Comparison of ENCODE assay signal across 8 cellular contexts in the genomic region with DNA sequence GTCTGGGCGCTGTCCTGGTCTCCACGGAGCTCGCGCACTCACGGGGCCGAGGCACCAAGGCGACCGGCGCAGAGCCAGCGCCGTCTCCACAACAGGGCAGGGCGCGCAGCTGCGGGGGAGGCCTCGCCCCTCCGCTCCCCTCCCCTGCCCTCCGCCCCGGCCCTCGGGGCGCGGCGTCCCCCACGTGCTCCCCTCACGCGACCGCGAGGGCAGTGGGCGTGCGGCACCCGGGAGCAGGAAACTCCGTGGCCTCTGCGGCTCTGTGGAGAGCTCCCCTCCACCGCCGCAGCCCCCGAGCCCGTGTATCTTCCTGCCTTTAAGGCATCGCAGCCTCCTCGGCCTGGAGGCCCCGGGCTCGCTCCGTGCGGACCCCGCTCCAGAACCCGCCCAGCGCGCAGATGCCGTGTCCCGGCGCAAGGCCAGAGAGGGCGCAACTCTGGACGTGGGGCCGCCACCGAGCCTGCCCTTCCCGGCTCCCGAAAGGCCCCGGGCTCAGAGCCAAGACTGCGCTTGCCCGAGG. TPM values are rescaled to one million over a fixed set of nuclear protein-coding genes. Genes with fewer than 3 reads are reported as not detected.
A peak's percentile ranks its signal among the peaks of the same experiment; 100 is the strongest.
DNase-seq lines count a peak whose midpoint lies in the region; ATAC-seq and TF ChIP-seq lines count a peak whose summit lies in the region.

No MANE protein-coding gene starts in this region.

- CTCF ChIA-PET in AG04450 (lab: Charles Lee) = interaction anchor here (1.0 to 2.3 kb wide), 2 partner anchors 13 to 211 kb away, joined by 3 to 8 read pairs; partner anchors contain the start of gene RNF224

- H3K36me3 Mint-ChIP-seq in naive B cell = peaks cover 0 to 6% of the 10 kb centered on the region in 2 donors

- H3K36me3 ChIP-seq in esophagus muscularis mucosa = peaks cover 13 to 25% (median 19%) of the 10 kb centered on the region in 4 donors

- H3K27ac Mint-ChIP-seq in naive B cell = peak overlapping the region in 2 of 6 donors; percentile 93 to 96

- peak overlapping the region in 7 of 8 donors; percentile 75 to 90 (median 85) for H3K4me3 Mint-ChIP-seq in naive B cell

- no peak for DNase-seq in AG04450 (ENCODE audit: low read depth, low spot score)
- DNase-seq in NCI-H460 (ENCODE audit: extremely low read depth, low read depth) = peak; percentile 43
- DNase-seq in activated CD8-positive, alpha-beta memory T cell treated with anti-CD3 and anti-CD28 coated beads, Interleukin-2, amount 50 U/mL, for 24 hours (ENCODE audit: extremely low read depth) = peak; percentile 32
- peak; percentile 93 for DNase-seq in esophagus muscularis mucosa (ENCODE audit: extremely low spot score)
- peak; percentile 79 for DNase-seq in naive B cell
- DNase-seq in stimulated activated naive CD8-positive, alpha-beta T cell treated with anti-CD3 and anti-CD28 coated beads, Interleukin-15, Interleukin-2, amounts not matched to agents 100 U/mL and 50 U/mL, for 24 hours = peak; percentile 76

- H3K9me3 Mint-ChIP-seq in naive B cell = no peaks in the 10 kb centered on the region

- POLR2A ChIA-PET in AG04450 (lab: Yijun Ruan, JAX) = interaction anchor here (0.5 to 5.7 kb wide), 46 partner anchors 10 to 1131 kb away, joined by 3 to 146 read pairs (median 4); partner anchors contain the start of genes ANAPC2, CYSRT1, EXD3 and MAN1B1

- intact Hi-C loops in esophagus muscularis mucosa (cut with DNase I) = no loop called here

- H3K9me3 ChIP-seq in AG04450 (ENCODE audit: control insufficient read depth, insufficient read depth, low read length) (no peaks in the 10 kb centered on the region; the same call in 1 of the 2 replicates), esophagus muscularis mucosa (no peaks in the 10 kb centered on the region)

- TF ChIP-seq POLR2A in esophagus muscularis mucosa (IDR thresholded peaks at IDR 0.05; ENCODE audit: low read depth) = peak; percentile 51

- H3K27ac ChIP-seq in AG04450 (ENCODE audit: low read depth, low read length) (peak overlapping the region; percentile 83), esophagus muscularis mucosa (replicated peaks in 1 of 4) (peak overlapping the region; percentile 95 to 98 (median 98))

- H3K27me3 Mint-ChIP-seq in naive B cell = no peaks in the 10 kb centered on the region

- no peaks in the 10 kb centered on the region for H3K27me3 ChIP-seq in AG04450 (ENCODE audit: control insufficient read depth, insufficient read depth, low read length)
- no peaks in the 10 kb centered on the region for H3K27me3 ChIP-seq in esophagus muscularis mucosa

- ATAC-seq in GM18511 (IDR thresholded peaks at IDR 0.05; ENCODE audit: unreplicated experiment) (peak; percentile 26), HG02981 (IDR thresholded peaks at IDR 0.05; ENCODE audit: unreplicated experiment) (peak; percentile 22), naive B cell (ENCODE audit: low read depth in 2 of 2) (peak; percentile 27 to 28)
- peak; percentile 14 for ATAC-seq in stimulated activated naive CD8-positive, alpha-beta T cell treated with anti-CD3 and anti-CD28 coated beads, Interleukin-15, Interleukin-2, amounts not matched to agents 100 U/mL and 50 U/mL, for 24 hours

- H3K4me3 ChIP-seq in AG04450 (ENCODE audit: low read depth, low read length) (peak overlapping the region; percentile 68), esophagus muscularis mucosa (peak overlapping the region; percentile 76 to 99 (median 83))

- 1% methylated on average over 16 of the region's 58 CpGs for WGBS in esophagus muscularis mucosa

- H3K4me1 Mint-ChIP-seq in naive B cell = peaks cover 21 to 30% (median 29%) of the 10 kb centered on the region in 3 donors

- no peak for TF ChIP-seq EP300 in esophagus muscularis mucosa (IDR thresholded peaks at IDR 0.05)

- peaks cover 69 to 81% (median 76%) of the 10 kb centered on the region in 4 donors for H3K4me1 ChIP-seq in esophagus muscularis mucosa

- TF ChIP-seq CTCF in AG04450 (IDR thresholded peaks at IDR 0.05; ENCODE audit: low read depth, low read length) (no peak), esophagus muscularis mucosa (IDR thresholded peaks at IDR 0.05) (no peak)

RNA-seq across cellular contexts. Expression of gene TUBB4B, which starts 0.7 kb away (rescaled TPM):
- 223 and 262 TPM in 2 replicates for polyA plus RNA-seq in AG04450 (2011; rRNA removed)
- polyA minus RNA-seq in AG04450 (2011; rRNA and poly(A)+ RNA removed) = 180 and 232 TPM in 2 replicates
- 167 and 171 TPM in 2 replicates for total RNA-seq in NCI-H460 (2014; rRNA removed; shearing (Covaris generic))
- 515 and 625 TPM in 2 replicates for polyA plus RNA-seq in NCI-H460 (2014; cell fraction: nucleus; rRNA removed)
- total RNA-seq in esophagus muscularis mucosa = 100 to 1,000 TPM; 227 to 469 (median 304) TPM
- polyA plus RNA-seq in naive B cell (ENCODE audit: low read depth in 6 of 6) = 10 to 100 TPM; 22.7 to 53.2 (median 40.2) TPM

RNA-seq across cellular contexts. Expression of gene SLC34A3, which starts 9.7 kb away (rescaled TPM):
- polyA plus RNA-seq in AG04450 (2011; rRNA removed) (not detected in 2 replicates), naive B cell (ENCODE audit: low read depth in 6 of 6) (not detected)
- polyA minus RNA-seq in AG04450 (2011; rRNA and poly(A)+ RNA removed) = not detected in 2 replicates
- total RNA-seq in NCI-H460 (2014; rRNA removed; shearing (Covaris generic)) = not detected in 2 replicates
- 1.2 TPM in 1 of 2 replicates, not detected in the other for polyA plus RNA-seq in NCI-H460 (2014; cell fraction: nucleus; rRNA removed)
- total RNA-seq in esophagus muscularis mucosa = not detected

RNA-seq across cellular contexts. Expression of gene STPG3, which starts 10.7 kb away (rescaled TPM):
- polyA plus RNA-seq in AG04450 (2011; rRNA removed) (not detected in 2 replicates), naive B cell (ENCODE audit: low read depth in 6 of 6) (not detected)
- not detected in 2 replicates for polyA minus RNA-seq in AG04450 (2011; rRNA and poly(A)+ RNA removed)
- total RNA-seq in NCI-H460 (2014; rRNA removed; shearing (Covaris generic)) = not detected in 2 replicates
- not detected in 2 replicates for polyA plus RNA-seq in NCI-H460 (2014; cell fraction: nucleus; rRNA removed)
- not detected for total RNA-seq in esophagus muscularis mucosa

RNA-seq across cellular contexts. Expression of gene RNF224, which starts 13.1 kb away (rescaled TPM):
- polyA plus RNA-seq in AG04450 (2011; rRNA removed) (not detected in 2 replicates), naive B cell (ENCODE audit: low read depth in 6 of 6) (not detected)
- not detected in 2 replicates for polyA minus RNA-seq in AG04450 (2011; rRNA and poly(A)+ RNA removed)
- total RNA-seq in NCI-H460 (2014; rRNA removed; shearing (Covaris generic)) = not detected in 2 replicates
- not detected in 2 replicates for polyA plus RNA-seq in NCI-H460 (2014; cell fraction: nucleus; rRNA removed)
- total RNA-seq in esophagus muscularis mucosa = not detected

RNA-seq across cellular contexts. Expression of gene NELFB, which starts 14.7 kb away (rescaled TPM):
- 27.1 and 38.7 TPM in 2 replicates for polyA plus RNA-seq in AG04450 (2011; rRNA removed)
- polyA minus RNA-seq in AG04450 (2011; rRNA and poly(A)+ RNA removed) = 21.9 and 23.5 TPM in 2 replicates
- 41.5 and 43.8 TPM in 2 replicates for total RNA-seq in NCI-H460 (2014; rRNA removed; shearing (Covaris generic))
- polyA plus RNA-seq in NCI-H460 (2014; cell fraction: nucleus; rRNA removed) = 99.2 and 107 TPM in 2 replicates
- 10 to 100 TPM; 26.6 to 73.2 (median 48.8) TPM for total RNA-seq in esophagus muscularis mucosa
- polyA plus RNA-seq in naive B cell (ENCODE audit: low read depth in 6 of 6) = 10 to 100 TPM; 23.5 to 37.8 (median 27.2) TPM
